9 cellular contexts compared by ENCODE assay signal in genomic region chr12:90909069-90909676, GRCh38. TPM values are rescaled to one million over a fixed set of nuclear protein-coding genes. Genes with fewer than 3 reads are reported as not detected.
DNase-seq lines count a peak whose midpoint lies in the region; ATAC-seq, FAIRE-seq and TF ChIP-seq lines count a peak whose summit lies in the region.
"Had no signal": no experiment of that assay in that cellular context is flagged by ENCODE, and none has a peak within 500 bp of the region (broad histone marks: within the 10 kb centered on the region; RNA-seq: fewer than 3 reads in every experiment).

No MANE protein-coding gene starts in this region.

- H3K27ac Mint-ChIP-seq in T-helper 17 cell = no peak overlapping the region
- H3K27ac Mint-ChIP-seq: memory B cell had no signal

- no peaks in the 10 kb centered on the region for H3K27me3 ChIP-seq in HL-60 (ENCODE audit: insufficient read depth, poor library complexity, severe bottlenecking)

- H3K4me3 ChIP-seq in HL-60 (replicated peaks; ENCODE audit: insufficient read depth, low read length) (no peak overlapping the region), fibroblast of pulmonary artery (replicated peaks; ENCODE audit: low read depth, low read length) (no peak overlapping the region)

- no peak overlapping the region for H3K27ac ChIP-seq in HL-60 (replicated peaks)
- H3K27ac ChIP-seq in RWPE1 = no peak overlapping the region

- POLR2A ChIA-PET in RWPE1 (lab: Yijun Ruan, JAX; ENCODE audit: low non-redundant PET) = no interaction called here

- peak; percentile 72 for FAIRE-seq in D721Med (lab: Jason Lieb, UNC)

- no peaks in the 10 kb centered on the region for H3K9me3 ChIP-seq in T-helper 17 cell (ENCODE audit: control insufficient read depth, low read length, poor library complexity, severe bottlenecking)

- no peaks in the 10 kb centered on the region for H3K4me1 Mint-ChIP-seq in T-helper 17 cell

- no peaks in the 10 kb centered on the region for H3K36me3 Mint-ChIP-seq in T-helper 17 cell (ENCODE audit: low read depth)
- H3K36me3 Mint-ChIP-seq: memory B cell had no signal

- CTCF ChIA-PET in RWPE1 (lab: Yijun Ruan, JAX) = interaction anchor here (0.9 to 1.0 kb wide), 2 partner anchors 19 to 828 kb away, joined by 3 read pairs; no protein-coding TSS in a partner anchor

- H3K27me3 Mint-ChIP-seq in T-helper 17 cell = peaks cover 14% of the 10 kb centered on the region

- TF ChIP-seq CTCF in D721Med (IDR thresholded peaks at IDR 0.05; ENCODE audit: insufficient read depth, missing control alignments) = peak; percentile 89
- TF ChIP-seq CTCF in HL-60 (IDR thresholded peaks at IDR 0.05; ENCODE audit: insufficient read depth, low read length) = peak; percentile 39
- TF ChIP-seq CTCF in RWPE1 (conservative IDR thresholded peaks at IDR 0.05; ENCODE audit: low read depth) = peak; percentile 75
- TF ChIP-seq CTCF in fibroblast of pulmonary artery (IDR thresholded peaks at IDR 0.05; ENCODE audit: low read length, missing control alignments) = peak; percentile 87

- DNase-seq in D721Med (ENCODE audit: insufficient read length, low spot score) = no peak
- DNase-seq in HL-60 (ENCODE audit: low read depth in 1 of 2, low spot score in 1 of 2) = no peak
- peak; percentile 47 for DNase-seq in RWPE1 (ENCODE audit: low spot score)
- peak; percentile 75 for DNase-seq in fibroblast of pulmonary artery (ENCODE audit: low read depth)
- peak; percentile 47 for DNase-seq in renal cortical epithelial cell (ENCODE audit: low read depth)
- no peak for DNase-seq in T-helper 17 cell

- ATAC-seq in GM21529 (IDR thresholded peaks at IDR 0.05; ENCODE audit: unreplicated experiment) = no peak
- no peak for ATAC-seq in GM21381 (IDR thresholded peaks at IDR 0.05; ENCODE audit: unreplicated experiment)
- no peak for ATAC-seq in T-helper 17 cell

- H3K4me3 Mint-ChIP-seq in T-helper 17 cell = no peak overlapping the region
- H3K4me3 Mint-ChIP-seq: memory B cell had no signal

RNA-seq across cellular contexts. Expression of gene CCER1, which starts 45.8 kb away (rescaled TPM):
- total RNA-seq in renal cortical epithelial cell = not detected in 2 replicates
- not detected for total RNA-seq in T-helper 17 cell

Comparison
In these comparisons a context has a peak if more than half of its experiments do, and no peak if none do; other contexts are left out.
1. DNase-seq: peak in RWPE1 (single experiment), fibroblast of pulmonary artery (single experiment) and renal cortical epithelial cell (single experiment); none in D721Med (single experiment), HL-60 (0 of 2) and T-helper 17 cell (0 of 3).
2. CTCF ChIP-seq: peak in every context shown above with its lines; median percentile 89 in D721Med; 87 in fibroblast of pulmonary artery; 75 in RWPE1; 39 in HL-60.